7 cellular contexts compared by ENCODE assay signal in the genomic region with DNA sequence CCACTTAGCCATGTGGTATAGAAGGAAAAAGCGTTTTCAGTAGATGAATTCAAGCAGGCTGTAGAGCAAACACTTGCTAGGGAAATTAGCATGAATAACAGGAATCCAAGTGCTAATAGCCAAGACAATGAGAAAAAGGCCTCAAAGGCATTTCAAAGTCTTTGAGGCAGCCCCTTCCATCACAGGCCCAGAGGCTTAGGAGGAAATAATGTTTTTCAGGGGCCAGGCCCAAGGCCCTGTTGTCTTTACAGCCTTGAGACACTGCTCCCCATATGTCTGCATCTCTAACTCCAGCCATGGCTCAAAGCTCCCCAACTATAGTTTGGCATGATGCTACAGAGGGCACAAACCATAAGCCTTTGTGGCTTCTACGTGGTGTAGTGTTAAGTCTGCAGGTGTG.
"Had no signal": no experiment of that assay in that cellular context is flagged by ENCODE, and none has a peak within 500 bp of the region (broad histone marks: within the 10 kb centered on the region; RNA-seq: fewer than 3 reads in every experiment).

No MANE protein-coding gene starts in this region.

- H3K36me3 ChIP-seq: HAP-1 had no signal

- H3K4me3 ChIP-seq: HAP-1 had no signal

- ATAC-seq: HCT116 had no signal

- FAIRE-seq: HTR-8/SVneo had no signal

- H3K9me3 ChIP-seq: HAP-1 had no signal

- H3K4me1 ChIP-seq: HAP-1 had no signal

- DNase-seq: GOT3, H7, IMR-90, KBM-7 had no signal
